21 cellular contexts compared by ENCODE assay signal in the genomic region with DNA sequence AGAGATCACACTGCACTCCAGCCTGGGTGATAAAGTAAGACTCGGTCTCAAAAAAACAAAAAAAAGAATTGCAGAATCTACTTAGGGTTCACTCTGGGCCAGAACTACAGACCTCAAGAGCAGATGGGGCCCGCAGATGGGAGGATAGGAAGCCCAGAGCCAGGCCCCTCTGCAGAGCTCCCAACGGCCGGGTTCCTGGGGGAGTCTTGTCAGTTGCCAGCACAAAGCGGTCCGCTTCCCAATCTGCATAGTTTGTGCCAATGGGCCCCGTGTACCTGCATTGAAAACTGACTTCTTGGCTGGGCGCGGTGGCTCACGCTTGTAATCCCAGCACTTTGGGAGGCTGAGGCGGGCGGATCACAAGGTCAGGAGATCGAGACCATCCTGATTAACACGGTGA. TPM values are rescaled to one million over a fixed set of nuclear protein-coding genes. Genes with fewer than 3 reads are reported as not detected.
DNase-seq lines count a peak whose midpoint lies in the region; ATAC-seq and TF ChIP-seq lines count a peak whose summit lies in the region.
"Had no signal": no experiment of that assay in that cellular context is flagged by ENCODE, and none has a peak within 500 bp of the region (broad histone marks: within the 10 kb centered on the region; RNA-seq: fewer than 3 reads in every experiment).

No MANE protein-coding gene starts in this region.

- H3K36me3 ChIP-seq in left ventricle myocardium inferior (no peaks in the 10 kb centered on the region), heart left ventricle (no peaks in the 10 kb centered on the region), transverse colon (no peaks in the 10 kb centered on the region), ascending aorta (no peaks in the 10 kb centered on the region)

- no peaks in the 10 kb centered on the region for H3K27me3 Mint-ChIP-seq in T-cell
- peaks cover 2 to 3% (median 2%) of the 10 kb centered on the region in 3 donors for H3K27me3 Mint-ChIP-seq in immature natural killer cell (ENCODE audit: low read depth in 3 of 3)
- H3K27me3 Mint-ChIP-seq: activated CD4-positive, alpha-beta T cell treated with anti-CD3 and anti-CD28 coated beads, Interleukin-2, amount 10 ng/mL, durations not matched to agents 24 days and 14 days had no signal

- POLR2A ChIA-PET in T-cell (lab: Charles Lee): no interaction called here

- peak overlapping the region; percentile 98 for H3K27ac ChIP-seq in left ventricle myocardium inferior (replicated peaks)
- peak overlapping the region in 2 of 12 donors; percentile 96 to 97 for H3K27ac ChIP-seq in heart left ventricle
- peak overlapping the region in 3 of 4 donors; percentile 90 to 98 (median 92) for H3K27ac ChIP-seq in transverse colon
- peak overlapping the region in 1 of 2 donors; percentile 83 for H3K27ac ChIP-seq in ascending aorta
- H3K27ac ChIP-seq: SK-N-MC had no signal

- H3K27me3 ChIP-seq in left ventricle myocardium inferior (ENCODE audit: low read depth) (no peaks in the 10 kb centered on the region), heart left ventricle (no peaks in the 10 kb centered on the region), transverse colon (no peaks in the 10 kb centered on the region), ascending aorta (no peaks in the 10 kb centered on the region)
- H3K27me3 ChIP-seq: esophagus muscularis mucosa had no signal

- TF ChIP-seq POLR2A in heart left ventricle (IDR thresholded peaks at IDR 0.05) (no peak), transverse colon (IDR thresholded peaks at IDR 0.05) (no peak)

- peaks cover 26% of the 10 kb centered on the region for H3K4me1 ChIP-seq in left ventricle myocardium inferior
- H3K4me1 ChIP-seq in heart left ventricle: peaks cover 0 to 29% (median 13%) of the 10 kb centered on the region in 12 donors
- H3K4me1 ChIP-seq in transverse colon: peaks cover 12 to 17% (median 15%) of the 10 kb centered on the region in 4 donors
- H3K4me1 ChIP-seq in ascending aorta: peaks cover 0 to 16% of the 10 kb centered on the region in 2 donors

- DNase-seq in left ventricle myocardium inferior (no peak), heart left ventricle (no peak), T-cell (no peak), immature natural killer cell (no peak), transverse colon (no peak), nucleus accumbens (lab: John Stamatoyannopoulos, UW) (no peak), ascending aorta (ENCODE audit: low spot score in 2 of 2) (no peak)
- DNase-seq: activated CD4-positive, alpha-beta T cell treated with anti-CD3 and anti-CD28 coated beads, Interleukin-2, amount 10 ng/mL, durations not matched to agents 24 days and 14 days; amniotic stem cell; central memory CD4-positive, alpha-beta T cell; effector CD4-positive, alpha-beta T cell; Kasumi-1; left ventricle myocardium superior; NCI-H82; stimulated activated CD4-positive, alpha-beta T cell treated with anti-CD3 and anti-CD28 coated beads, Interleukin-2, amount 100 ng/mL, for 24 hours; T1000 had no signal

- WGBS in heart left ventricle, 4 donors: 95 to 96% (median 95%) methylated on average over 14 of the region's 14 CpGs
- 92 to 100% methylated on average over 1 to 14 of the region's 14 CpGs for WGBS in transverse colon (ENCODE audit: low coverage in 1 of 2), 2 donors

- H3K36me3 Mint-ChIP-seq in T-cell (no peaks in the 10 kb centered on the region), immature natural killer cell (no peaks in the 10 kb centered on the region)

- CTCF ChIA-PET in T-cell (lab: Charles Lee): interaction anchor here in 1 of 2 donors (0.6 kb wide), 1 partner anchor 11 kb away, joined by 5 read pairs; no protein-coding TSS in a partner anchor

- H3K9me3 ChIP-seq in left ventricle myocardium inferior (replicated peaks): no peaks in the 10 kb centered on the region
- no peaks in the 10 kb centered on the region for H3K9me3 ChIP-seq in heart left ventricle
- no peaks in the 10 kb centered on the region for H3K9me3 ChIP-seq in transverse colon
- no peaks in the 10 kb centered on the region for H3K9me3 ChIP-seq in ascending aorta
- H3K9me3 ChIP-seq: esophagus muscularis mucosa had no signal

- intact Hi-C loops in left ventricle myocardium inferior (cut with micrococcal nuclease): no loop called here
- intact Hi-C loops in heart left ventricle (cut with DNase I): loop anchor here in 2 of 10 donors (5.0 kb wide), 2 partner anchors 105 to 115 kb away; a partner anchor contains a TSS
- intact Hi-C loops in transverse colon (cut with DNase I; ENCODE audit: low total_unique reads): no loop called here
- intact Hi-C loops in ascending aorta (cut with DNase I): loop anchor here (5.0 kb wide), 1 partner anchor 65 kb away; no protein-coding TSS in a partner anchor

- H3K4me1 Mint-ChIP-seq in T-cell (peaks cover 13 to 22% (median 20%) of the 10 kb centered on the region in 3 donors), immature natural killer cell (peaks cover 16 to 20% of the 10 kb centered on the region in 2 donors)

- H3K4me3 ChIP-seq in left ventricle myocardium inferior (no peak overlapping the region), heart left ventricle (no peak overlapping the region), transverse colon (no peak overlapping the region), ascending aorta (peak overlapping the region in 1 of 2 donors; percentile 98)

- H3K27ac Mint-ChIP-seq in T-cell (no peak overlapping the region), immature natural killer cell (no peak overlapping the region)

- H3K9me3 Mint-ChIP-seq in T-cell (no peaks in the 10 kb centered on the region), immature natural killer cell (no peaks in the 10 kb centered on the region)
- H3K9me3 Mint-ChIP-seq: activated CD4-positive, alpha-beta T cell treated with anti-CD3 and anti-CD28 coated beads, Interleukin-2, amount 10 ng/mL, durations not matched to agents 24 days and 14 days; activated T-helper 2 cell treated with anti-CD3 and anti-CD28 coated beads, Interferon-gamma antibody, Interleukin-2, Interleukin-4, amounts not matched to agents 10 μg/mL and 5 μg/mL and 100 μg/mL, durations not matched to agents 14 hours and 24 hours and 36 hours had no signal

- in situ Hi-C loops in transverse colon (cut with MboI; ENCODE audit: low pct_ligation_motif_present in 1 of 4, low pct_unique_long_range_greater_than_20kb in 1 of 4, low sequenced_read_pairs in 3 of 4): loop anchor here in 1 of 4 donors (25.0 kb wide), 1 partner anchor 125 kb away; a partner anchor contains a TSS

- TF ChIP-seq EP300 in transverse colon (IDR thresholded peaks at IDR 0.05; ENCODE audit: low read depth): no peak

- ATAC-seq in heart left ventricle (no peak), T-cell (replicated peaks in 1 of 4) (no peak), GM21825 (IDR thresholded peaks at IDR 0.05; ENCODE audit: unreplicated experiment) (no peak)
- ATAC-seq: left ventricle myocardium superior, Panc1 had no signal

- peak overlapping the region; percentile 80 to 85 (median 80) for H3K4me3 Mint-ChIP-seq in T-cell
- peak overlapping the region in 3 of 5 donors; percentile 84 to 92 (median 88) for H3K4me3 Mint-ChIP-seq in immature natural killer cell

- TF ChIP-seq CTCF in left ventricle myocardium inferior (IDR thresholded peaks at IDR 0.05; ENCODE audit: borderline replicate concordance): no peak
- TF ChIP-seq CTCF in heart left ventricle (IDR thresholded peaks at IDR 0.05): no peak
- no peak for TF ChIP-seq CTCF in transverse colon (IDR thresholded peaks at IDR 0.05)
- TF ChIP-seq CTCF in ascending aorta (IDR thresholded peaks at IDR 0.05): no peak

RNA-seq across cellular contexts. Expression of a gene that starts 1.7 kb away (rescaled TPM):
- 54.2 TPM for total RNA-seq in left ventricle myocardium inferior
- total RNA-seq in heart left ventricle: 10 to 100 TPM; 42.0 to 87.7 (median 58.9) TPM
- polyA plus RNA-seq in heart left ventricle: 10 to 100 TPM; 30.8 to 55.3 TPM
- total RNA-seq in T-cell: 10 to 100 TPM; 39.0 to 68.4 (median 51.2) TPM
- 10 to 100 TPM; 52.2 to 74.6 (median 67.4) TPM for polyA plus RNA-seq in immature natural killer cell
- 10 to 100 TPM; 15.3 to 58.2 (median 41.4) TPM for total RNA-seq in transverse colon
- total RNA-seq in ascending aorta: 69.4 TPM

RNA-seq across cellular contexts. Expression of a gene that starts 13.4 kb away (rescaled TPM):
- 41.4 TPM for total RNA-seq in left ventricle myocardium inferior
- total RNA-seq in heart left ventricle: 10 to 100 TPM; 30.2 to 71.4 (median 40.0) TPM
- 10 to 100 TPM; 20.4 to 28.7 TPM for polyA plus RNA-seq in heart left ventricle
- 10 to 100 TPM; 59.6 to 85.3 (median 70.8) TPM for total RNA-seq in T-cell
- 10 to 100 TPM in 1 of 3 donors, 1 to 10 TPM in 2; 2.5 to 11.0 (median 7.1) TPM for polyA plus RNA-seq in immature natural killer cell
- total RNA-seq in transverse colon: 100 to 1,000 TPM in 2 of 4 donors, 10 to 100 TPM in 2; 70.5 to 130 (median 102) TPM
- 118 TPM for total RNA-seq in ascending aorta
